ENCODE assay signal across 9 cellular contexts in the genomic region with DNA sequence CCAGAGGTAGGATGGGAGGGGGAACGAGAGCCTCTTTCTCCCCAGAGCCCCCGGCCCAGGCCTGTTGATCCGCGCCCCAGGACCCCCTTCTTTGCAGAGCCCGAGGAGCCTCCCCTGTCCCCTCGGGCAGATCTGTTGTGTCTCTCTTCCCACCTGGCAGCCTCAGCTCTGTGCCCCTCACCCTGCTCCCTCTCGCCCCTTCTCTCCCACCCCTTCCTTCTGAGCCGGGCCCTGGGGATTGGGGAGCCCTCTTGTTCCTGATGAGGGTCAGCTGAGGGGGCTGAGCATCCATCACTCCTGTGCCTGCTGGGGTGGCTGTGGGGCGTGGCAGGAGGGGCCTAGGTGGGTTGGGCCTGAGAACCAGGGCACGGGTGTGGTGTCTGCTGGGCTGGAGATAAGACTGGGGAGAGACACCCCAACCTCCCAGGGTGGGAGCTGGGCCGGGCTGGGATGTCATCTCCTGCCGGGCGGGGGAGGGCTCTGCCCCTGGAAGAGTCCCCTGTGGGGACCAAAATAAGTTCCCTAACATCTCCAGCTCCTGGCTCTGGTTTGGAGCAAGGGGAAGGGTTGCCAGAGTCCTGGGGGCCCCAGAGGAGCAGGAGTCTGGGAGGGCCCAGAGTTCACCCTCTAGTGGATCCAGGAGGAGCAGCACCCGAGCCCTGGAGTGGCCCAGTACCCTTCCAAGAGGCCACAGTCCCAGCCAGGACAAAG.
A peak's percentile ranks its signal among the peaks of the same experiment; 100 is the strongest.
DNase-seq lines count a peak whose midpoint lies in the region; ATAC-seq lines count a peak whose summit lies in the region.
"Had no signal": no experiment of that assay in that cellular context is flagged by ENCODE, and none has a peak within 500 bp of the region (broad histone marks: within the 10 kb centered on the region; RNA-seq: fewer than 3 reads in every experiment).

No MANE protein-coding gene starts in this region.

- DNase-seq in NCI-H82 (lab: John Stamatoyannopoulos, UW) (peak; percentile 80), NCI-H82 treated with DMSO at 0.1 percent for 48 hours (lab: John Stamatoyannopoulos, UW; ENCODE audit: unreplicated experiment) (no peak), NCI-H460 (ENCODE audit: extremely low read depth, low read depth) (peak; percentile 23), DMS153 treated with DMSO at 0.1 percent for 48 hours (lab: John Stamatoyannopoulos, UW; ENCODE audit: unreplicated experiment) (no peak)
- DNase-seq in stimulated activated naive CD8-positive, alpha-beta T cell treated with anti-CD3 and anti-CD28 coated beads, Interleukin-15, Interleukin-2, amounts not matched to agents 100 U/mL and 50 U/mL, for 24 hours = peak; percentile 26
- no peak for DNase-seq in stimulated activated CD4-positive, alpha-beta T cell treated with anti-CD3 and anti-CD28 coated beads, Interleukin-1b, Interleukin-23, amount 100 ng/mL, for 48 hours
- DNase-seq: CD8-positive, alpha-beta memory T cell had no signal

- peak; percentile 35 for ATAC-seq in esophagus mucosa
- ATAC-seq in stimulated activated naive CD8-positive, alpha-beta T cell treated with anti-CD3 and anti-CD28 coated beads, Interleukin-15, Interleukin-2, amounts not matched to agents 100 U/mL and 50 U/mL, for 24 hours = no peak
- ATAC-seq in GM18907 (IDR thresholded peaks at IDR 0.05; ENCODE audit: unreplicated experiment) = no peak

Comparison
In these comparisons a context has a peak if more than half of its experiments do, and no peak if none do; other contexts are left out.
1. DNase-seq: peak in NCI-H82 (single experiment), NCI-H460 (single experiment) and stimulated activated naive CD8-positive, alpha-beta T cell treated with anti-CD3 and anti-CD28 coated beads, Interleukin-15, Interleukin-2, amounts not matched to agents 100 U/mL and 50 U/mL, for 24 hours (single experiment); none in NCI-H82 treated with DMSO at 0.1 percent for 48 hours (single experiment), DMS153 treated with DMSO at 0.1 percent for 48 hours (single experiment) and stimulated activated CD4-positive, alpha-beta T cell treated with anti-CD3 and anti-CD28 coated beads, Interleukin-1b, Interleukin-23, amount 100 ng/mL, for 48 hours (single experiment).